Comparison of ENCODE assay signal across 1 cellular context in genomic region chr19:44924243-44924725, GRCh38.
TF ChIP-seq lines count a peak whose summit lies in the region.

No MANE protein-coding gene starts in this region.

TF ChIP-seq in GM23338, 12 proteins besides CTCF, POLR2A, EP300 and RAD21 (continued from another document):
- no peak for TF ChIP-seq ZNF462 (CRISPR knock-in tag; IDR thresholded peaks at IDR 0.05)
- no peak for TF ChIP-seq NANOG (IDR thresholded peaks at IDR 0.05; ENCODE audit: borderline replicate concordance)
- TF ChIP-seq EZH2 (IDR thresholded peaks at IDR 0.05; ENCODE audit: low read depth, unreplicated experiment) = no peak
TF ChIP-seq in GM23338: peak in this region for 0.
